8 cellular contexts compared by ENCODE assay signal in genomic region chr17:55237826-55238196, GRCh38.
DNase-seq lines count a peak whose midpoint lies in the region; ATAC-seq and TF ChIP-seq lines count a peak whose summit lies in the region.

No MANE protein-coding gene starts in this region.

- H3K9ac ChIP-seq in subcutaneous abdominal adipose tissue (ENCODE audit: low read length in 5 of 5): peak overlapping the region in 2 of 5 donors; percentile 3 to 40

- no peaks in the 10 kb centered on the region for H3K36me3 ChIP-seq in subcutaneous abdominal adipose tissue (ENCODE audit: control insufficient read depth in 5 of 5, insufficient read depth in 5 of 5, low read length in 5 of 5)

- no peak for TF ChIP-seq CTCF in VCaP (conservative IDR thresholded peaks at IDR 0.05)

- peaks cover 2 to 21% (median 15%) of the 10 kb centered on the region in 5 donors for H3K4me1 ChIP-seq in subcutaneous abdominal adipose tissue (ENCODE audit: control insufficient read depth in 5 of 5, insufficient read depth in 5 of 5, low read length in 5 of 5)

- H3K4me3 ChIP-seq in iPS-11a (ENCODE audit: low read depth, low read length): peak overlapping the region; percentile 27
- H3K4me3 ChIP-seq in subcutaneous abdominal adipose tissue (ENCODE audit: low read depth in 1 of 5, low read length in 5 of 5): peak overlapping the region; percentile 44 to 83 (median 66)

- H3K9me3 ChIP-seq in subcutaneous abdominal adipose tissue (ENCODE audit: control insufficient read depth in 5 of 5, low read length in 5 of 5): no peaks in the 10 kb centered on the region

- no peaks in the 10 kb centered on the region for H3K27me3 ChIP-seq in subcutaneous abdominal adipose tissue (ENCODE audit: control insufficient read depth in 5 of 5, insufficient read depth in 4 of 5, low read length in 5 of 5)

- H3K27ac ChIP-seq in VCaP (peak overlapping the region; percentile 68), subcutaneous abdominal adipose tissue (ENCODE audit: low read depth, low read length) (peak overlapping the region; percentile 79)

- ATAC-seq in GM18868 (IDR thresholded peaks at IDR 0.05; ENCODE audit: unreplicated experiment) (no peak), HG03280 (IDR thresholded peaks at IDR 0.05; ENCODE audit: unreplicated experiment) (no peak)

- peak; percentile 15 for DNase-seq in NCI-H748 treated with DMSO at 0.1 percent for 48 hours (lab: John Stamatoyannopoulos, UW)
- no peak for DNase-seq in NCI-H748 (lab: John Stamatoyannopoulos, UW; ENCODE audit: unreplicated experiment)
- no peak for DNase-seq in NCI-H82 treated with DMSO at 0.1 percent for 48 hours (lab: John Stamatoyannopoulos, UW; ENCODE audit: unreplicated experiment)
